1 cellular context compared by ENCODE assay signal in the genomic region with DNA sequence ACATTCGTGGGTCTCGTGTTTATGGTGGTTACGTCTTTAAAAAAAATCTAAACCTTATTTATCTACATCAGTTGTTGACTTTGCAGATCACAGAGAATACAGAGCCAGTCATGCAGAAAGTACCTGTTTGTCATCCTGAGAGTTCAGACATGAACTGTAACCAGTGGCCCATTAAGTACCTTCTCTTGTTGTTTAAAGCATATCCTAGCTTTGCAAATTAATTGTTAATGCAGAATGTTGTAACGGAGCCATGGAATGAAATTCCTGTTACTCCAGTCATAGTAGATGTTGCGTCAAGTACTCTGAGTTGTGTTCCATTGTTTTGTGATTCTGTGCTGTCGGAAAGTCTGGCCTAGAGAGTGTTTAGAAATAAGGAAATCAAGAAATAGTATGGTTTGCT.
A peak's percentile ranks its signal among the peaks of the same experiment; 100 is the strongest.
TF ChIP-seq lines count a peak whose summit lies in the region.

No MANE protein-coding gene starts in this region.

TF ChIP-seq in IMR-90, 13 proteins besides CTCF, POLR2A, EP300 and RAD21 (continued from another document):
- TF ChIP-seq FOS (IDR thresholded peaks at IDR 0.05; ENCODE audit: low read depth, low read length) (peak; percentile 35; the same call in 1 of the 2 replicates), NFE2L2 (IDR thresholded peaks at IDR 0.05; ENCODE audit: low read depth, low read length) (no peak), MAFK (IDR thresholded peaks at IDR 0.05; ENCODE audit: low read depth, low read length) (no peak)
TF ChIP-seq in IMR-90: peak in this region for 2.
